Comparison of ENCODE assay signal across 8 cellular contexts in genomic region chr3:18237251-18238005, GRCh38.
DNase-seq lines count a peak whose midpoint lies in the region; ATAC-seq and TF ChIP-seq lines count a peak whose summit lies in the region.

No MANE protein-coding gene starts in this region.

- H3K36me3 ChIP-seq in brain microvascular endothelial cell (replicated peaks): no peaks in the 10 kb centered on the region

- H3K27me3 ChIP-seq in brain microvascular endothelial cell (replicated peaks): no peaks in the 10 kb centered on the region

- no peak overlapping the region for H3K4me3 Mint-ChIP-seq in type B pancreatic cell

- H3K27ac ChIP-seq in brain microvascular endothelial cell: no peak overlapping the region

- H3K9me3 Mint-ChIP-seq in type B pancreatic cell: peaks cover 8% of the 10 kb centered on the region

- H3K4me1 Mint-ChIP-seq in type B pancreatic cell (ENCODE audit: unreplicated experiment): peaks cover 17% of the 10 kb centered on the region

- no peak overlapping the region for H3K4me3 ChIP-seq in brain microvascular endothelial cell (ENCODE audit: low read depth, low read length)

- DNase-seq in GM04504 (ENCODE audit: low read depth) (peak; percentile 9), brain microvascular endothelial cell (peak; percentile 55), type B pancreatic cell (ENCODE audit: extremely low spot score, unreplicated experiment) (no peak), SIG-M5 (lab: John Stamatoyannopoulos, UW) (no peak), ureter (ENCODE audit: low spot score) (no peak)
- no peak for DNase-seq in stimulated activated CD8-positive, alpha-beta memory T cell treated with anti-CD3 and anti-CD28 coated beads, Interleukin-4, amount 100 ng/mL, for 48 hours

- H3K27me3 Mint-ChIP-seq in type B pancreatic cell: no peaks in the 10 kb centered on the region

- no peak for TF ChIP-seq CTCF in brain microvascular endothelial cell (IDR thresholded peaks at IDR 0.05; ENCODE audit: low read depth, low read length, missing control alignments)
- TF ChIP-seq CTCF in type B pancreatic cell (conservative IDR thresholded peaks at IDR 0.05): no peak

- peak; percentile 86 for ATAC-seq in GM21390 (IDR thresholded peaks at IDR 0.05; ENCODE audit: unreplicated experiment)
- ATAC-seq in HG03565 (IDR thresholded peaks at IDR 0.05; ENCODE audit: unreplicated experiment): peak; percentile 96

- H3K36me3 Mint-ChIP-seq in type B pancreatic cell: no peaks in the 10 kb centered on the region

- in situ Hi-C loops in brain microvascular endothelial cell (cut with HindIII; ENCODE audit: low pct_ligation_motif_present, low sequenced_read_pairs): no loop called here

- no peak overlapping the region for H3K27ac Mint-ChIP-seq in type B pancreatic cell

Comparison
In these comparisons a context has a peak if more than half of its experiments do, and no peak if none do; other contexts are left out.
1. DNase-seq: peak in GM04504 (single experiment) and brain microvascular endothelial cell (single experiment); none in type B pancreatic cell (single experiment), SIG-M5 (single experiment), stimulated activated CD8-positive, alpha-beta memory T cell treated with anti-CD3 and anti-CD28 coated beads, Interleukin-4, amount 100 ng/mL, for 48 hours (single experiment) and ureter (single experiment).